ENCODE assay signal across 9 cellular contexts in genomic region chr17:80833952-80834895, GRCh38.
A peak's percentile ranks its signal among the peaks of the same experiment; 100 is the strongest.
DNase-seq lines count a peak whose midpoint lies in the region; ATAC-seq lines count a peak whose summit lies in the region.
"Had no signal": no experiment of that assay in that cellular context is flagged by ENCODE, and none has a peak within 500 bp of the region (broad histone marks: within the 10 kb centered on the region; RNA-seq: fewer than 3 reads in every experiment).

No MANE protein-coding gene starts in this region.

- H3K4me1 Mint-ChIP-seq in T-helper 1 cell treated with Interleukin-12 subunit alpha and Interleukin-12 subunit beta and Interleukin-4 antibody, amounts not matched to agents 30 μg/mL and 1 μg/mL, for 36 hours (ENCODE audit: low read depth) = peaks cover 61% of the 10 kb centered on the region
- H3K4me1 Mint-ChIP-seq in activated naive CD8-positive, alpha-beta T cell treated with anti-CD3 and anti-CD28 coated beads, Interleukin-2, amount 50 U/mL, for 24 hours = peaks cover 42% of the 10 kb centered on the region

- H3K27me3 Mint-ChIP-seq in T-helper 1 cell treated with Interleukin-12 subunit alpha and Interleukin-12 subunit beta and Interleukin-4 antibody, amounts not matched to agents 30 μg/mL and 1 μg/mL, for 36 hours (ENCODE audit: low read depth) = no peaks in the 10 kb centered on the region
- no peaks in the 10 kb centered on the region for H3K27me3 Mint-ChIP-seq in activated naive CD8-positive, alpha-beta T cell treated with anti-CD3 and anti-CD28 coated beads, Interleukin-2, amount 50 U/mL, for 24 hours

- peaks cover 34% of the 10 kb centered on the region for H3K36me3 Mint-ChIP-seq in T-helper 1 cell treated with Interleukin-12 subunit alpha and Interleukin-12 subunit beta and Interleukin-4 antibody, amounts not matched to agents 30 μg/mL and 1 μg/mL, for 36 hours (ENCODE audit: low read depth)
- H3K36me3 Mint-ChIP-seq in activated naive CD8-positive, alpha-beta T cell treated with anti-CD3 and anti-CD28 coated beads, Interleukin-2, amount 50 U/mL, for 24 hours (ENCODE audit: low read depth) = peaks cover 4% of the 10 kb centered on the region

- DNase-seq in T-helper 1 cell (no peak), inferior parietal cortex (ENCODE audit: extremely low spot score) (peak; percentile 18), DMS153 treated with DMSO at 0.1 percent for 48 hours (lab: John Stamatoyannopoulos, UW; ENCODE audit: unreplicated experiment) (no peak), NCI-H2081 treated with DMSO at 0.1 percent for 48 hours (lab: John Stamatoyannopoulos, UW) (no peak)
- no peak for DNase-seq in activated naive CD8-positive, alpha-beta T cell treated with anti-CD3 and anti-CD28 coated beads, Interleukin-2, amount 50 U/mL, for 24 hours

- H3K4me3 Mint-ChIP-seq in T-helper 1 cell treated with Interleukin-12 subunit alpha and Interleukin-12 subunit beta and Interleukin-4 antibody, amounts not matched to agents 30 μg/mL and 1 μg/mL, for 36 hours = peak overlapping the region; percentile 54
- H3K4me3 Mint-ChIP-seq in activated naive CD8-positive, alpha-beta T cell treated with anti-CD3 and anti-CD28 coated beads, Interleukin-2, amount 50 U/mL, for 24 hours = no peak overlapping the region

- ATAC-seq in activated naive CD8-positive, alpha-beta T cell treated with anti-CD3 and anti-CD28 coated beads, Interleukin-2, amount 50 U/mL, for 24 hours = no peak
- ATAC-seq in HG02623 (IDR thresholded peaks at IDR 0.05; ENCODE audit: unreplicated experiment) = no peak

- no peaks in the 10 kb centered on the region for H3K9me3 Mint-ChIP-seq in T-helper 1 cell treated with Interleukin-12 subunit alpha and Interleukin-12 subunit beta and Interleukin-4 antibody, amounts not matched to agents 30 μg/mL and 1 μg/mL, for 36 hours
- H3K9me3 Mint-ChIP-seq in activated naive CD8-positive, alpha-beta T cell treated with anti-CD3 and anti-CD28 coated beads, Interleukin-2, amount 50 U/mL, for 24 hours = no peaks in the 10 kb centered on the region

- peak overlapping the region; percentile 94 for H3K27ac Mint-ChIP-seq in T-helper 1 cell treated with Interleukin-12 subunit alpha and Interleukin-12 subunit beta and Interleukin-4 antibody, amounts not matched to agents 30 μg/mL and 1 μg/mL, for 36 hours
- peak overlapping the region; percentile 94 for H3K27ac Mint-ChIP-seq in activated naive CD8-positive, alpha-beta T cell treated with anti-CD3 and anti-CD28 coated beads, Interleukin-2, amount 50 U/mL, for 24 hours

- peak overlapping the region; percentile 64 for H3K27ac ChIP-seq in temporal lobe (ENCODE audit: low read depth, low read length)
- H3K27ac ChIP-seq: C4-2B had no signal
